ENCODE assay signal across 8 cellular contexts in genomic region chr21:43740497-43741156, GRCh38. TPM values are rescaled to one million over a fixed set of nuclear protein-coding genes. Genes with fewer than 3 reads are reported as not detected.
DNase-seq lines count a peak whose midpoint lies in the region; ATAC-seq, FAIRE-seq and TF ChIP-seq lines count a peak whose summit lies in the region.

No MANE protein-coding gene starts in this region.

- H3K4me1 ChIP-seq in H1 (replicated peaks in 1 of 4; ENCODE audit: control insufficient read depth in 3 of 4, insufficient read depth in 4 of 4, low read length in 3 of 4) (peaks cover 0 to 9% (median 4%) of the 10 kb centered on the region in 4 experiments; a peak in 5 of 7 replicates), neuronal stem cell (ENCODE audit: control insufficient read depth in 2 of 2, insufficient read depth in 1 of 2, low read depth in 1 of 2, low read length in 2 of 2) (peaks cover 4 to 10% of the 10 kb centered on the region in 2 donors)

- POLR2A ChIA-PET in H1 (lab: Charles Lee; ENCODE audit: partially characterized antibody): interaction anchor here (0.5 to 3.2 kb wide), 8 partner anchors 9 to 70 kb away, joined by 3 to 29 read pairs (median 5); no protein-coding TSS in a partner anchor

- DNase-seq in COLO668 (lab: John Stamatoyannopoulos, UW; ENCODE audit: unreplicated experiment) (peak; percentile 34), NCI-H2227 (lab: John Stamatoyannopoulos, UW; ENCODE audit: unreplicated experiment) (peak; percentile 66), H1 (ENCODE audit: low read depth in 1 of 2, low spot score in 2 of 2) (peak; percentile 68 to 69), neuronal stem cell (ENCODE audit: low spot score) (peak; percentile 53), germinal center (ENCODE audit: low spot score) (no peak), GM19240 (ENCODE audit: insufficient read length, low spot score) (no peak)

- H3K4me3 ChIP-seq in H1 (ENCODE audit: extremely low read depth in 1 of 4, insufficient read depth in 2 of 4, low read depth in 3 of 4, low read length in 4 of 4) (no peak overlapping the region), neuronal stem cell (ENCODE audit: low read length in 2 of 2) (no peak overlapping the region)

- H3K27me3 ChIP-seq in H1 (replicated peaks in 1 of 4; ENCODE audit: control insufficient read depth in 3 of 4, extremely low read depth in 1 of 4, insufficient read depth in 3 of 4, low read length in 3 of 4): no peaks in the 10 kb centered on the region
- no peaks in the 10 kb centered on the region for H3K27me3 ChIP-seq in neuronal stem cell (ENCODE audit: control insufficient read depth in 3 of 3, insufficient read depth in 3 of 3, low read depth in 1 of 3, low read length in 3 of 3)

- TF ChIP-seq POLR2A in H1 (IDR thresholded peaks at IDR 0.05; ENCODE audit: control extremely low read depth in 1 of 2, low read depth in 2 of 2, low read length in 2 of 2): no peak

- H2BK12ac ChIP-seq in H1 (ENCODE audit: low read depth, low read length) (no peak overlapping the region), neuronal stem cell (ENCODE audit: low read length) (no peak overlapping the region)

- peak overlapping the region in 2 of 4 experiments; percentile 13 to 18; a peak in 2 of 7 replicates for H3K9ac ChIP-seq in H1 (replicated peaks in 1 of 4; ENCODE audit: extremely low read depth in 1 of 4, low read depth in 3 of 4, low read length in 3 of 4)
- H3K9ac ChIP-seq in neuronal stem cell (ENCODE audit: low read depth, low read length, poor library complexity): no peak overlapping the region

- H2BK120ac ChIP-seq in H1 (replicated peaks; ENCODE audit: low read depth, low read length) (no peak overlapping the region), neuronal stem cell (ENCODE audit: low read depth, low read length) (no peak overlapping the region)

- CTCF ChIA-PET in H1 (lab: Charles Lee; ENCODE audit: partially characterized antibody): interaction anchor here (1.2 to 1.4 kb wide), 2 partner anchors 11 to 42 kb away, joined by 3 to 13 read pairs; no protein-coding TSS in a partner anchor

- ATAC-seq in HG03175 (IDR thresholded peaks at IDR 0.05; ENCODE audit: unreplicated experiment) (no peak), GM19035 (IDR thresholded peaks at IDR 0.05; ENCODE audit: unreplicated experiment) (no peak)

- H3K36me3 ChIP-seq in H1 (ENCODE audit: control insufficient read depth in 2 of 4, insufficient read depth in 4 of 4, low read length in 3 of 4) (peaks cover 0 to 9% (median 7%) of the 10 kb centered on the region in 4 experiments; a peak in 5 of 8 replicates), neuronal stem cell (replicated peaks in 1 of 2; ENCODE audit: control insufficient read depth in 2 of 2, insufficient read depth in 2 of 2, low read length in 2 of 2) (peaks cover 6 to 34% of the 10 kb centered on the region in 2 donors)

- H4K5ac ChIP-seq in H1 (ENCODE audit: insufficient read length, low read depth, low read length): no peak overlapping the region

- H3K79me1 ChIP-seq in H1 (ENCODE audit: low read depth, low read length) (peaks cover 2% of the 10 kb centered on the region; the same call in 1 of the 2 replicates), neuronal stem cell (ENCODE audit: low read depth, low read length) (peaks cover 4% of the 10 kb centered on the region)

- 49% methylated on average over 20 of the region's 25 CpGs; no CpG with 5 or more reads in 1 of the 2 experiments for WGBS in H1 (ENCODE audit: extremely low coverage in 1 of 2, insufficient coverage in 1 of 2, insufficient read length in 1 of 2, insufficient replicate concordance in 2 of 2, low coverage in 1 of 2, low lambda C conversion rate in 2 of 2, missing lambda C conversion rate in 1 of 2), 2 experiments
- WGBS in neuronal stem cell (ENCODE audit: extremely low coverage in 2 of 2, insufficient read length in 2 of 2, insufficient replicate concordance in 1 of 2), 2 donors: no CpG with 5 or more reads among the region's 25 CpGs

- H4K91ac ChIP-seq in H1 (replicated peaks; ENCODE audit: insufficient read length, low read length): no peak overlapping the region
- no peak overlapping the region for H4K91ac ChIP-seq in neuronal stem cell (ENCODE audit: low read depth, low read length, poor library complexity)

- H3K4ac ChIP-seq in H1 (replicated peaks; ENCODE audit: insufficient read length, low read depth, low read length): no peak overlapping the region
- no peak overlapping the region for H3K4ac ChIP-seq in neuronal stem cell (ENCODE audit: low read length)

- no peaks in the 10 kb centered on the region for H3K79me2 ChIP-seq in H1 (ENCODE audit: control insufficient read depth in 1 of 2, insufficient read depth in 2 of 2, low read length in 2 of 2)

- H2AFZ ChIP-seq in H1 (ENCODE audit: low read length): no peak overlapping the region
- peak overlapping the region; percentile 2 for H2AFZ ChIP-seq in neuronal stem cell (ENCODE audit: low read length)

- H3K9me3 ChIP-seq in H1 (ENCODE audit: insufficient read depth in 2 of 2, low read depth in 1 of 2, low read length in 1 of 2) (no peaks in the 10 kb centered on the region), neuronal stem cell (replicated peaks in 1 of 2; ENCODE audit: control insufficient read depth in 2 of 2, insufficient read depth in 1 of 2, low read depth in 1 of 2, low read length in 2 of 2) (peaks cover 0 to 1% of the 10 kb centered on the region in 2 donors)

- TF ChIP-seq EP300 in H1 (IDR thresholded peaks at IDR 0.05; ENCODE audit: borderline replicate concordance in 1 of 2, low read depth in 2 of 2, low read length in 2 of 2): no peak

- peak; percentile 24 for FAIRE-seq in H1 (lab: Jason Lieb, UNC)

- TF ChIP-seq RAD21 in H1 (IDR thresholded peaks at IDR 0.05 in 1 of 2, conservative IDR thresholded peaks at IDR 0.05 in 1 of 2; ENCODE audit: low read depth in 2 of 2, low read length in 2 of 2): no peak

- H2AK5ac ChIP-seq in H1 (ENCODE audit: low read depth, low read length) (peak overlapping the region; percentile 40; the same call in 1 of the 2 replicates), neuronal stem cell (ENCODE audit: low read depth, low read length) (no peak overlapping the region)

- H2BK20ac ChIP-seq in H1 (ENCODE audit: low read length): no peak overlapping the region

- H4K8ac ChIP-seq in H1 (ENCODE audit: extremely low read depth, insufficient read depth, low read length) (peak overlapping the region; percentile 80), neuronal stem cell (ENCODE audit: low read depth, low read length) (no peak overlapping the region)

- no peak overlapping the region for H3K14ac ChIP-seq in H1 (ENCODE audit: insufficient read length)
- no peak overlapping the region for H3K14ac ChIP-seq in neuronal stem cell (ENCODE audit: low read length)

- H3K4me2 ChIP-seq in H1 (ENCODE audit: insufficient read depth in 1 of 2, low read depth in 2 of 2, low read length in 2 of 2) (peak overlapping the region; percentile 15 to 31; a peak in 3 of 4 replicates), neuronal stem cell (ENCODE audit: insufficient read depth, low read length, poor library complexity, severe bottlenecking) (peak overlapping the region; percentile 43)

- TF ChIP-seq CTCF in H1 (IDR thresholded peaks at IDR 0.05; ENCODE audit: control extremely low read depth in 1 of 3, insufficient read depth in 1 of 3, low read depth in 1 of 3, low read length in 3 of 3): no peak

- H2BK15ac ChIP-seq in H1 (ENCODE audit: low read length) (no peak overlapping the region), neuronal stem cell (ENCODE audit: low read length) (no peak overlapping the region)

- no peaks in the 10 kb centered on the region for H3K23me2 ChIP-seq in H1 (ENCODE audit: low read depth, low read length)

- H3K23ac ChIP-seq in H1 (ENCODE audit: insufficient read length) (no peak overlapping the region), neuronal stem cell (ENCODE audit: low read depth, low read length, poor library complexity) (no peak overlapping the region)

- peak overlapping the region; percentile 83; the same call in 1 of the 2 replicates for H2BK5ac ChIP-seq in H1 (ENCODE audit: low read depth, low read length)
- no peak overlapping the region for H2BK5ac ChIP-seq in neuronal stem cell (ENCODE audit: low read length)

- peaks cover 0 to 15% of the 10 kb centered on the region in 2 experiments for H4K20me1 ChIP-seq in H1 (replicated peaks in 1 of 2; ENCODE audit: control insufficient read depth in 1 of 2, insufficient read depth in 2 of 2, low read length in 2 of 2)

- H3K18ac ChIP-seq in H1 (ENCODE audit: extremely low read depth, low read length) (no peak overlapping the region), neuronal stem cell (ENCODE audit: low read length) (no peak overlapping the region)

- H3K27ac ChIP-seq in H1 (ENCODE audit: low read depth, low read length): peak overlapping the region; percentile 18; the same call in 1 of the 2 replicates
- H3K27ac ChIP-seq in neuronal stem cell (replicated peaks; ENCODE audit: low read length): peak overlapping the region; percentile 10

- no peak overlapping the region for H3K56ac ChIP-seq in H1 (replicated peaks; ENCODE audit: insufficient read length, low read depth, low read length)

RNA-seq across cellular contexts. Expression of gene PDXK, which starts 21.7 kb away (rescaled TPM):
- 112 and 116 TPM in 2 replicates for total RNA-seq in H1 (2021; fragmentation: NEBNext Ultra II Directional; extraction: Animal tissue kit (Norgen Biotek cat#: 25700))
- polyA plus RNA-seq in H1 (2011; rRNA removed): 78.0 and 98.0 TPM in 2 replicates
- 101 TPM for polyA plus RNA-seq in H1 (2011; cell fraction: cytosol; rRNA removed)
- polyA plus RNA-seq in H1 (2011; cell fraction: nucleus; rRNA removed): 89.3 TPM
- polyA plus RNA-seq in H1 (2012, experiment 1 of 2): 67.6 to 101 TPM (median 96.1 TPM) in 4 replicates
- 57.4 TPM for polyA plus RNA-seq in H1 (2012, experiment 2 of 2)
- 51.4 TPM for polyA plus RNA-seq in H1 (2013, experiment 1 of 2)
- polyA plus RNA-seq in H1 (2013, experiment 2 of 2): 46.9 TPM
- polyA minus RNA-seq in H1 (2011; rRNA and poly(A)+ RNA removed): 109 and 120 TPM in 2 replicates
- polyA minus RNA-seq in H1 (2011; cell fraction: cytosol; rRNA and poly(A)+ RNA removed): 67.0 TPM
- polyA minus RNA-seq in H1 (2011; cell fraction: nucleus; rRNA and poly(A)+ RNA removed): 33.6 TPM
- polyA plus RNA-seq in neuronal stem cell (2013, experiment 1 of 2): 29.4 TPM
- 26.2 TPM for polyA plus RNA-seq in neuronal stem cell (2013, experiment 2 of 2)

RNA-seq across cellular contexts. Expression of gene CSTB, which starts 35.5 kb away (rescaled TPM):
- 53.8 and 54.5 TPM in 2 replicates for total RNA-seq in H1 (2021; fragmentation: NEBNext Ultra II Directional; extraction: Animal tissue kit (Norgen Biotek cat#: 25700))
- 63.1 and 64.1 TPM in 2 replicates for polyA plus RNA-seq in H1 (2011; rRNA removed)
- polyA plus RNA-seq in H1 (2011; cell fraction: cytosol; rRNA removed): 51.1 TPM
- 43.7 TPM for polyA plus RNA-seq in H1 (2011; cell fraction: nucleus; rRNA removed)
- polyA plus RNA-seq in H1 (2012, experiment 1 of 2): 74.6 to 90.9 TPM (median 78.1 TPM) in 4 replicates
- polyA plus RNA-seq in H1 (2012, experiment 2 of 2): 68.8 TPM
- polyA plus RNA-seq in H1 (2013, experiment 1 of 2): 121 TPM
- 128 TPM for polyA plus RNA-seq in H1 (2013, experiment 2 of 2)
- polyA minus RNA-seq in H1 (2011; rRNA and poly(A)+ RNA removed): 31.5 and 33.0 TPM in 2 replicates
- polyA minus RNA-seq in H1 (2011; cell fraction: cytosol; rRNA and poly(A)+ RNA removed): 17.4 TPM
- polyA minus RNA-seq in H1 (2011; cell fraction: nucleus; rRNA and poly(A)+ RNA removed): 15.0 TPM
- 86.0 TPM for polyA plus RNA-seq in neuronal stem cell (2013, experiment 1 of 2)
- polyA plus RNA-seq in neuronal stem cell (2013, experiment 2 of 2): 88.8 TPM

RNA-seq across cellular contexts. Expression of gene RRP1, which starts 48.8 kb away (rescaled TPM):
- total RNA-seq in H1 (2021; fragmentation: NEBNext Ultra II Directional; extraction: Animal tissue kit (Norgen Biotek cat#: 25700)): 54.3 and 55.2 TPM in 2 replicates
- 11.6 and 22.8 TPM in 2 replicates for polyA plus RNA-seq in H1 (2011; rRNA removed)
- polyA plus RNA-seq in H1 (2011; cell fraction: cytosol; rRNA removed): 30.9 TPM
- 73.1 TPM for polyA plus RNA-seq in H1 (2011; cell fraction: nucleus; rRNA removed)
- 44.1 to 55.7 TPM (median 49.9 TPM) in 4 replicates for polyA plus RNA-seq in H1 (2012, experiment 1 of 2)
- 36.7 TPM for polyA plus RNA-seq in H1 (2012, experiment 2 of 2)
- polyA plus RNA-seq in H1 (2013, experiment 1 of 2): 34.0 TPM
- polyA plus RNA-seq in H1 (2013, experiment 2 of 2): 32.3 TPM
- 23.5 and 28.3 TPM in 2 replicates for polyA minus RNA-seq in H1 (2011; rRNA and poly(A)+ RNA removed)
- 18.1 TPM for polyA minus RNA-seq in H1 (2011; cell fraction: cytosol; rRNA and poly(A)+ RNA removed)
- 53.8 TPM for polyA minus RNA-seq in H1 (2011; cell fraction: nucleus; rRNA and poly(A)+ RNA removed)
- polyA plus RNA-seq in neuronal stem cell (2013, experiment 1 of 2): 18.5 TPM
- polyA plus RNA-seq in neuronal stem cell (2013, experiment 2 of 2): 19.3 TPM

Comparison
In these comparisons a context has a peak if more than half of its experiments do, and no peak if none do; other contexts are left out.
1. DNase-seq: peak in COLO668 (single experiment), NCI-H2227 (single experiment), H1 (2 of 2) and neuronal stem cell (single experiment); none in germinal center (single experiment) and GM19240 (single experiment).